ENCODE assay signal across 9 cellular contexts in genomic region chr2:8408560-8409460, GRCh38.
DNase-seq lines count a peak whose midpoint lies in the region; ATAC-seq and TF ChIP-seq lines count a peak whose summit lies in the region.
"Had no signal": no experiment of that assay in that cellular context is flagged by ENCODE, and none has a peak within 500 bp of the region (broad histone marks: within the 10 kb centered on the region; RNA-seq: fewer than 3 reads in every experiment).

No MANE protein-coding gene starts in this region.

- DNase-seq in GM19238 (ENCODE audit: insufficient read length, low spot score) = peak; percentile 33
- peak; percentile 79 to 83 for DNase-seq in activated CD4-positive, alpha-beta T cell treated with anti-CD3 and anti-CD28 coated beads, Interleukin-2, amount 50 U/mL, for 48 hours
- peak; percentile 71 for DNase-seq in stimulated activated CD4-positive, alpha-beta T cell treated with anti-CD3 and anti-CD28 coated beads, Interleukin-4, amount 100 ng/mL, for 1 hour
- DNase-seq in MCF 10A (ENCODE audit: unreplicated experiment) = no peak
- no peak for DNase-seq in mesenteric fat pad (ENCODE audit: low spot score)
- no peak for DNase-seq in NCI-H526 treated with DMSO at 0.1 percent for 48 hours (lab: John Stamatoyannopoulos, UW)
- DNase-seq in COLO668 (lab: John Stamatoyannopoulos, UW; ENCODE audit: unreplicated experiment) = no peak

- BruUV-seq in MCF 10A (replicated peaks; lab: Mats Ljungman, UMichigan) = no TSS peak

- POLR2A ChIA-PET in MCF 10A (lab: Yijun Ruan, JAX) = no interaction called here

- no peak overlapping the region for H3K27ac Mint-ChIP-seq in MCF 10A (ENCODE audit: low read depth, unreplicated experiment)

- CTCF ChIA-PET in MCF 10A (lab: Yijun Ruan, JAX) = no interaction called here

- H3K4me1 Mint-ChIP-seq in MCF 10A (ENCODE audit: insufficient read depth, unreplicated experiment) = no peaks in the 10 kb centered on the region

- H3K4me3 Mint-ChIP-seq in MCF 10A (ENCODE audit: unreplicated experiment) = no peak overlapping the region
- H3K4me3 Mint-ChIP-seq: IgD-negative memory B cell had no signal

- intact Hi-C loops in MCF 10A (cut with micrococcal nuclease) = no loop called here

- H3K9me3 Mint-ChIP-seq in MCF 10A (ENCODE audit: unreplicated experiment) = peaks cover 28% of the 10 kb centered on the region
- H3K9me3 Mint-ChIP-seq: IgD-negative memory B cell had no signal

- TF ChIP-seq CTCF in MCF 10A (IDR thresholded peaks at IDR 0.05; ENCODE audit: unreplicated experiment) = no peak

- peak; percentile 89 for ATAC-seq in HG03060 (IDR thresholded peaks at IDR 0.05; ENCODE audit: low read depth, unreplicated experiment)

- H3K36me3 Mint-ChIP-seq in MCF 10A (ENCODE audit: insufficient read depth, unreplicated experiment) = no peaks in the 10 kb centered on the region

- no peaks in the 10 kb centered on the region for H3K27me3 Mint-ChIP-seq in MCF 10A (ENCODE audit: insufficient read depth, unreplicated experiment)

Comparison
In these comparisons a context has a peak if more than half of its experiments do, and no peak if none do; other contexts are left out.
1. DNase-seq: peak in GM19238 (single experiment), activated CD4-positive, alpha-beta T cell treated with anti-CD3 and anti-CD28 coated beads, Interleukin-2, amount 50 U/mL, for 48 hours (2 of 2) and stimulated activated CD4-positive, alpha-beta T cell treated with anti-CD3 and anti-CD28 coated beads, Interleukin-4, amount 100 ng/mL, for 1 hour (single experiment); none in MCF 10A (single experiment), mesenteric fat pad (single experiment), NCI-H526 treated with DMSO at 0.1 percent for 48 hours (single experiment) and COLO668 (single experiment).